ENCODE assay signal across 8 cellular contexts in genomic region chr11:47184711-47185304, GRCh38. TPM values are rescaled to one million over a fixed set of nuclear protein-coding genes. Genes with fewer than 3 reads are reported as not detected.
DNase-seq lines count a peak whose midpoint lies in the region; ATAC-seq and TF ChIP-seq lines count a peak whose summit lies in the region.

No MANE protein-coding gene starts in this region.

- no peak for ATAC-seq in natural killer cell
- no peak for ATAC-seq in natural killer cell treated with Interleukin-12 subunit alpha and Interleukin-12 subunit beta and Interleukin-15 and Interleukin-18, amount 100 ng/mL, for 72 hours
- no peak for ATAC-seq in GM18511 (IDR thresholded peaks at IDR 0.05; ENCODE audit: unreplicated experiment)

- no peak for TF ChIP-seq CTCF in natural killer cell (IDR thresholded peaks at IDR 0.05)
- no peak for TF ChIP-seq CTCF in epithelial cell of esophagus (IDR thresholded peaks at IDR 0.05; ENCODE audit: insufficient read depth, low read depth, low read length, missing control alignments)
- no peak for TF ChIP-seq CTCF in vagina (IDR thresholded peaks at IDR 0.05)
- no peak for TF ChIP-seq CTCF in endothelial cell (IDR thresholded peaks at IDR 0.05; ENCODE audit: unreplicated experiment)

- H3K4me1 ChIP-seq in mucosa of stomach (ENCODE audit: control insufficient read depth, insufficient read depth, low read length) (peaks cover 35% of the 10 kb centered on the region), vagina (peaks cover 34% of the 10 kb centered on the region)

- H3K4me1 Mint-ChIP-seq in natural killer cell (peaks cover 5 to 8% of the 10 kb centered on the region in 2 donors), endothelial cell (ENCODE audit: unreplicated experiment) (no peaks in the 10 kb centered on the region)
- H3K4me1 Mint-ChIP-seq in natural killer cell treated with Interleukin-12 subunit alpha and Interleukin-12 subunit beta and Interleukin-15 and Interleukin-18, amount 100 ng/mL, for 72 hours (ENCODE audit: low read depth in 2 of 2) = peaks cover 0 to 3% of the 10 kb centered on the region in 2 donors

- DNase-seq in natural killer cell = no peak
- no peak for DNase-seq in natural killer cell treated with Interleukin-12 subunit alpha and Interleukin-12 subunit beta and Interleukin-15 and Interleukin-18, amount 100 ng/mL, for 72 hours (ENCODE audit: low spot score)
- peak; percentile 40 for DNase-seq in epithelial cell of esophagus (ENCODE audit: low read depth)
- no peak for DNase-seq in vagina (ENCODE audit: extremely low spot score in 2 of 2)
- DNase-seq in effector CD4-positive, alpha-beta T cell = no peak
- no peak for DNase-seq in endothelial cell (ENCODE audit: low spot score)

- no peaks in the 10 kb centered on the region for H3K36me3 ChIP-seq in mucosa of stomach (ENCODE audit: control insufficient read depth, insufficient read depth, low read length)
- H3K36me3 ChIP-seq in vagina = peaks cover 0 to 4% of the 10 kb centered on the region in 2 donors

- no peaks in the 10 kb centered on the region for H3K9me3 Mint-ChIP-seq in natural killer cell
- H3K9me3 Mint-ChIP-seq in natural killer cell treated with Interleukin-12 subunit alpha and Interleukin-12 subunit beta and Interleukin-15 and Interleukin-18, amount 100 ng/mL, for 72 hours = no peaks in the 10 kb centered on the region
- H3K9me3 Mint-ChIP-seq in endothelial cell (ENCODE audit: unreplicated experiment) = no peaks in the 10 kb centered on the region

- H3K27ac Mint-ChIP-seq in natural killer cell (no peak overlapping the region), endothelial cell (ENCODE audit: unreplicated experiment) (no peak overlapping the region)
- no peak overlapping the region for H3K27ac Mint-ChIP-seq in natural killer cell treated with Interleukin-12 subunit alpha and Interleukin-12 subunit beta and Interleukin-15 and Interleukin-18, amount 100 ng/mL, for 72 hours

- no peaks in the 10 kb centered on the region for H3K9me3 ChIP-seq in mucosa of stomach (ENCODE audit: control insufficient read depth, low read length)
- H3K9me3 ChIP-seq in vagina = no peaks in the 10 kb centered on the region

- peaks cover 22% of the 10 kb centered on the region for H3K27me3 ChIP-seq in mucosa of stomach (ENCODE audit: control insufficient read depth, insufficient read depth, low read length)
- no peaks in the 10 kb centered on the region for H3K27me3 ChIP-seq in vagina

- H3K36me3 Mint-ChIP-seq in natural killer cell (no peaks in the 10 kb centered on the region), endothelial cell (ENCODE audit: low read depth, unreplicated experiment) (no peaks in the 10 kb centered on the region)
- H3K36me3 Mint-ChIP-seq in natural killer cell treated with Interleukin-12 subunit alpha and Interleukin-12 subunit beta and Interleukin-15 and Interleukin-18, amount 100 ng/mL, for 72 hours = no peaks in the 10 kb centered on the region

- no peak for TF ChIP-seq POLR2A in vagina (IDR thresholded peaks at IDR 0.05)

- H3K27ac ChIP-seq in vagina = peak overlapping the region; percentile 93

- H3K4me3 Mint-ChIP-seq in natural killer cell (peak overlapping the region; percentile 40), endothelial cell (ENCODE audit: unreplicated experiment) (no peak overlapping the region)
- no peak overlapping the region for H3K4me3 Mint-ChIP-seq in natural killer cell treated with Interleukin-12 subunit alpha and Interleukin-12 subunit beta and Interleukin-15 and Interleukin-18, amount 100 ng/mL, for 72 hours

- intact Hi-C loops in natural killer cell (cut with micrococcal nuclease) = no loop called here
- intact Hi-C loops in vagina (cut with DNase I) = no loop called here

- H3K4me3 ChIP-seq in epithelial cell of esophagus (ENCODE audit: low read length) = peak overlapping the region; percentile 71
- H3K4me3 ChIP-seq in mucosa of stomach (ENCODE audit: low read length) = no peak overlapping the region
- peak overlapping the region; percentile 64 to 79 for H3K4me3 ChIP-seq in vagina

- H3K9ac ChIP-seq in mucosa of stomach (ENCODE audit: low read length) = peak overlapping the region; percentile 69

- H3K27me3 Mint-ChIP-seq in natural killer cell (ENCODE audit: low read depth in 2 of 2) = peaks cover 7 to 8% of the 10 kb centered on the region in 2 donors
- peaks cover 6 to 15% of the 10 kb centered on the region in 2 donors for H3K27me3 Mint-ChIP-seq in natural killer cell treated with Interleukin-12 subunit alpha and Interleukin-12 subunit beta and Interleukin-15 and Interleukin-18, amount 100 ng/mL, for 72 hours
- peaks cover 4% of the 10 kb centered on the region for H3K27me3 Mint-ChIP-seq in endothelial cell (ENCODE audit: unreplicated experiment)

RNA-seq across cellular contexts. Expression of gene PACSIN3, which starts 1.4 kb away (rescaled TPM):
- total RNA-seq in natural killer cell = 1 to 10 TPM in 1 of 3 donors, not detected in 2; 1.3 TPM
- total RNA-seq in natural killer cell treated with Interleukin-12 subunit alpha and Interleukin-12 subunit beta and Interleukin-15 and Interleukin-18, amount 100 ng/mL, for 72 hours = 1 to 10 TPM; 1.1 to 4.0 TPM
- total RNA-seq in vagina = 59.4 TPM
- 10.7 TPM for total RNA-seq in endothelial cell (ENCODE audit: unreplicated experiment)

RNA-seq across cellular contexts. Expression of gene ARFGAP2, which starts 8.1 kb away (rescaled TPM):
- total RNA-seq in natural killer cell (100 to 1,000 TPM; 199 to 236 (median 228) TPM), vagina (79.3 TPM), endothelial cell (ENCODE audit: unreplicated experiment) (78.7 TPM)
- 100 to 1,000 TPM; 117 to 151 TPM for total RNA-seq in natural killer cell treated with Interleukin-12 subunit alpha and Interleukin-12 subunit beta and Interleukin-15 and Interleukin-18, amount 100 ng/mL, for 72 hours

RNA-seq across cellular contexts. Expression of gene DDB2, which starts 30.0 kb away (rescaled TPM):
- 10 to 100 TPM; 66.0 to 75.4 (median 67.8) TPM for total RNA-seq in natural killer cell
- total RNA-seq in natural killer cell treated with Interleukin-12 subunit alpha and Interleukin-12 subunit beta and Interleukin-15 and Interleukin-18, amount 100 ng/mL, for 72 hours = 10 to 100 TPM; 47.9 to 71.7 TPM
- total RNA-seq in vagina = 42.2 TPM
- total RNA-seq in endothelial cell (ENCODE audit: unreplicated experiment) = 64.4 TPM
